Comparison of ENCODE assay signal across 1 cellular context in the genomic region with DNA sequence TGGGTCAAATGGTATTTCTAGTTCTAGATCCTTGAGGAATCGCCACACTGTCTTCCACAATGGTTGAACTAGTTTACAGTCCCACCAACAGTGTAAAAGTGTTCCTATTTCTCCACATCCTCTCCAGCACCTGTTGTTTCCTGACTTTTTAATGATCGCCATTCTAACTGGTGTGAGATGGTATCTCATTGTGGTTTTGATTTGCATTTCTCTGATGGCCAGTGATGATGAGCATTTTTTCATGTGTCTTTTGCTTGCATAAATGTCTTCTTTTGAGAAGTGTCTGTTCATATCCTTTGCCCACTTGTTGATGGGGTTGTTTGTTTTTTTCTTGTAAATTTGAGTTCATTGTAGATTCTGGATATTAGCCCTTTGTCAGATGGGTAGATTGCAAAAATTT.
TF ChIP-seq lines count a peak whose summit lies in the region.
"Not testable (repeated sequence)": the region's sequence is repeated elsewhere in the genome, so short reads cannot be mapped to it uniquely, and the experiment has no call there.

No MANE protein-coding gene starts in this region.

- not testable (repeated sequence) for H3K9me3 ChIP-seq in HEK293 (ENCODE audit: control insufficient read depth, insufficient read depth, low read depth, low read length)

- not testable (repeated sequence) for TF ChIP-seq CTCF in HEK293 (tag by site-specific recombination; IDR thresholded peaks at IDR 0.05)

- POLR2A ChIA-PET in HEK293 (lab: Yijun Ruan, JAX): not testable (repeated sequence)

- not testable (repeated sequence) for H3K4me1 ChIP-seq in HEK293 (ENCODE audit: control insufficient read depth, insufficient read depth, low read length)

- H3K36me3 ChIP-seq in HEK293 (ENCODE audit: control insufficient read depth in 2 of 2, insufficient read depth in 1 of 2, low read length in 2 of 2): peaks cover 0 to 26% of the 10 kb centered on the region in 2 experiments; a peak in 1 of 3 replicates

- CTCF ChIA-PET in HEK293 (lab: Yijun Ruan, JAX): not testable (repeated sequence)

- not testable (repeated sequence) for H3K4me3 ChIP-seq in HEK293 (ENCODE audit: low read depth, low read length)

- H3K27ac ChIP-seq in HEK293 (ENCODE audit: extremely low read depth, low read depth, low read length): not testable (repeated sequence)

TF ChIP-seq in HEK293, 187 proteins besides CTCF, POLR2A, EP300 and RAD21:
- TF ChIP-seq SCRT2 (tag by site-specific recombination; IDR thresholded peaks at IDR 0.05): peak; percentile 81
- 0 out of 2 replicates have a peak, but pooled peaks have one; percentile 55 for TF ChIP-seq SCRT1 (tag by site-specific recombination; IDR thresholded peaks at IDR 0.05; ENCODE audit: borderline replicate concordance)
